13 cellular contexts compared by ENCODE assay signal in the genomic region with DNA sequence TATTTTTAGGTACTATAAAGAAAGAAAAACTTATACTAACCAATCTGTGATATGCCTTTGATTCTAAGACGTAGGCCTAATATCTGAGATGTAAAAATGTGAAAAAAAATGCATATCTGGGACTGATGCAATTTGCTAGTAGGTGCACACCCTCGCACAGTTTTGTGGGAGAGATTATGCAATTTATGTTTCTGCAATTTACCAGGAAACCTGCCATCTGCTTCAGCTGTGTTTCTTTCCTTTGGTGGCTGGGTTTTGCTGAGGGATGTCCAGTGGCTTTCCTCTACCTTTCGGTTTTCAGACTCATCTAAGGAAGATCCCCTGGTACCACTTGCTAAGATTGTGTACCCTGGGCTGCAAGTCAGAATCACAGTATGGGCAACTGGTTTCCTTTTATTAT.
DNase-seq lines count a peak whose midpoint lies in the region; TF ChIP-seq lines count a peak whose summit lies in the region.
"Had no signal": no experiment of that assay in that cellular context is flagged by ENCODE, and none has a peak within 500 bp of the region (broad histone marks: within the 10 kb centered on the region; RNA-seq: fewer than 3 reads in every experiment).

No MANE protein-coding gene starts in this region.

- peak overlapping the region; percentile 93 for H3K27ac ChIP-seq in endodermal cell (ENCODE audit: low read depth, low read length)
- H3K27ac ChIP-seq: KMS-11, VCaP had no signal

- H3K27me3 Mint-ChIP-seq in endodermal cell (ENCODE audit: insufficient read depth) = no peaks in the 10 kb centered on the region

- H3K9me3 Mint-ChIP-seq in endodermal cell = no peaks in the 10 kb centered on the region

- 98 to 100% methylated on average over 2 to 3 of the region's 3 CpGs for WGBS in endodermal cell (ENCODE audit: insufficient coverage in 1 of 2, insufficient read length in 1 of 2), 2 experiments

- H3K27me3 ChIP-seq in endodermal cell (ENCODE audit: control insufficient read depth, insufficient read depth, low read length, poor library complexity, severe bottlenecking) = no peaks in the 10 kb centered on the region

- peak; percentile 2 for DNase-seq in NK-92 treated with Interleukin-12 subunit alpha and Interleukin-12 subunit beta, amount 100 ng/mL, for 24 hours (lab: John Stamatoyannopoulos, UW)
- no peak for DNase-seq in NK-92 (lab: John Stamatoyannopoulos, UW; ENCODE audit: unreplicated experiment)
- peak; percentile 49 for DNase-seq in NCI-H69 (lab: John Stamatoyannopoulos, UW)
- DNase-seq in endodermal cell = no peak
- peak; percentile 39 for DNase-seq in skeletal muscle cell (ENCODE audit: low read depth)
- DNase-seq in NCI-H1092 treated with DMSO at 0.1 percent for 48 hours (lab: John Stamatoyannopoulos, UW) = no peak
- no peak for DNase-seq in SHP77 (lab: John Stamatoyannopoulos, UW)
- no peak for DNase-seq in GOT3 (lab: John Stamatoyannopoulos, UW)
- DNase-seq: cortex of kidney; DMS53; stimulated activated CD4-positive, alpha-beta T cell treated with anti-CD3 and anti-CD28 coated beads, Interleukin-15, amount 100 ng/mL, for 24 hours had no signal

- no peaks in the 10 kb centered on the region for H3K9me3 ChIP-seq in endodermal cell (ENCODE audit: control insufficient read depth, low read length)

- H3K9ac ChIP-seq in endodermal cell (ENCODE audit: extremely low read depth, low read length, poor library complexity, severe bottlenecking) = no peak overlapping the region
- H3K9ac ChIP-seq: KMS-11 had no signal

- H3K27ac Mint-ChIP-seq in endodermal cell = no peak overlapping the region

- H3K4me1 Mint-ChIP-seq in endodermal cell = peaks cover 22% of the 10 kb centered on the region

- no peak overlapping the region for H3K4me3 ChIP-seq in endodermal cell (ENCODE audit: low read length)
- H3K4me3 ChIP-seq in skeletal muscle cell (ENCODE audit: low read depth, low read length) = no peak overlapping the region

- no peaks in the 10 kb centered on the region for H3K4me1 ChIP-seq in endodermal cell (ENCODE audit: control insufficient read depth, insufficient read depth, low read length)

- H3K36me3 ChIP-seq in endodermal cell (ENCODE audit: control insufficient read depth, insufficient read depth, low read length) = no peaks in the 10 kb centered on the region

- H3K36me3 Mint-ChIP-seq in endodermal cell (ENCODE audit: low read depth) = no peaks in the 10 kb centered on the region

- H3K4me3 Mint-ChIP-seq in endodermal cell = no peak overlapping the region

- no peak for TF ChIP-seq CTCF in endodermal cell (conservative IDR thresholded peaks at IDR 0.05)

Comparison
In these comparisons a context has a peak if more than half of its experiments do, and no peak if none do; other contexts are left out.
1. DNase-seq: peak in NK-92 treated with Interleukin-12 subunit alpha and Interleukin-12 subunit beta, amount 100 ng/mL, for 24 hours (single experiment), NCI-H69 (single experiment) and skeletal muscle cell (single experiment); none in NK-92 (single experiment), endodermal cell (single experiment), NCI-H1092 treated with DMSO at 0.1 percent for 48 hours (single experiment), SHP77 (0 of 2) and GOT3 (single experiment).